Comparison of ENCODE assay signal across 8 cellular contexts in the genomic region with DNA sequence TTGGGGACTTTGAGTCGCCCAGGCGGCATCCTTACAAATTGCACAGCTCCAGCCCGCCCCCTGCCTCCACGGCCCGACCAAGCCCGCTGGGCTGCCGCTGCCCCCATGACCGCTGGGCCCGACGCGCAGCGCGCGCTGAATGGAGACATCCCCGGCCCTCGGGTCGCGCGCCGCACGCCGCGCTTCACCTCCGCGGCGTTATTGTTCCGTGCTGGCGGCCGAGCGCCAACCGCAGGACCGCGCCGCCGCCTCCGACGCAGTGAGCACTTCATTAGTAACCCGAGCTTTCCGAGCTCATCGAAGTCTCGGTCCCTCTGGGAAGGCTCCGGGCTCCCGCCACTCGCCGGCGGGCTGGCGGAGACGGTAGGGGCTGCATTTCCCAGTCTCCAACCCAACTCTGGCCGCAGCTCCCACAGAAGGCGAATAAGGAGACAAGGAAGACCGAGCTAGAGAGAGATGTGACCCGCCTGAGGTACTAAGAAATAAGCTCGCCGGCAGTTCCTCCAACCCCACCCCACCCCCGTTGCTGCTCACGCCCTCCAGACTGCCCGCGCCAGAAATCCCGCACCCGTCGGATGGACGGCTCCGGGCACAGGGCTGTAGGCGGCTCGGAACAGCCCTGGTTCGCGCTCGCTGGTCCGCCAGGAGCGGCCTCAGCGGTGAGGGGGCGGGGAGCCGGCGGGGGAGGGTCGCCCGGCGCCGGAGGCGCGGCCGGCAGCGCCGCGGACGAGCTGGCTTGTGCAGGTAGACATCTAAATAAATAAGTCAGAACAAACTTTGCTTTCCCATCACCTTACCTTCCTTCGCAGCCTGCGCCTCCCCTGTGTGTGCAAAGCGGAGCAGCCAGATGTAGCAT. TPM values are rescaled to one million over a fixed set of nuclear protein-coding genes. Genes with fewer than 3 reads are reported as not detected.
DNase-seq lines count a peak whose midpoint lies in the region; TF ChIP-seq lines count a peak whose summit lies in the region.

No MANE protein-coding gene starts in this region.

- H3K36me3 Mint-ChIP-seq in T-helper 1 cell treated with Interleukin-12 subunit alpha and Interleukin-12 subunit beta and Interleukin-4 antibody, amounts not matched to agents 30 μg/mL and 1 μg/mL, for 36 hours (ENCODE audit: low read depth): no peaks in the 10 kb centered on the region

- no peaks in the 10 kb centered on the region for H3K9me3 Mint-ChIP-seq in T-helper 1 cell treated with Interleukin-12 subunit alpha and Interleukin-12 subunit beta and Interleukin-4 antibody, amounts not matched to agents 30 μg/mL and 1 μg/mL, for 36 hours

- intact Hi-C loops in prostate gland (cut with DNase I): loop anchor here (5.0 to 10.0 kb wide), 2 partner anchors 224 to 1296 kb away; no protein-coding TSS in a partner anchor

- TF ChIP-seq POLR2A in prostate gland (IDR thresholded peaks at IDR 0.05): no peak

- H3K4me1 Mint-ChIP-seq in T-helper 1 cell treated with Interleukin-12 subunit alpha and Interleukin-12 subunit beta and Interleukin-4 antibody, amounts not matched to agents 30 μg/mL and 1 μg/mL, for 36 hours (ENCODE audit: low read depth): peaks cover 14% of the 10 kb centered on the region

- H3K4me1 ChIP-seq in iPS DF 6.9 (ENCODE audit: control insufficient read depth, insufficient read depth, low read length) (peaks cover 2% of the 10 kb centered on the region), prostate gland (replicated peaks) (no peaks in the 10 kb centered on the region)

- peaks cover 55% of the 10 kb centered on the region for H3K27me3 Mint-ChIP-seq in T-helper 1 cell treated with Interleukin-12 subunit alpha and Interleukin-12 subunit beta and Interleukin-4 antibody, amounts not matched to agents 30 μg/mL and 1 μg/mL, for 36 hours (ENCODE audit: low read depth)

- H3K9me3 ChIP-seq in iPS DF 6.9 (ENCODE audit: control insufficient read depth, insufficient read depth, low read length) (no peaks in the 10 kb centered on the region), prostate gland (no peaks in the 10 kb centered on the region)

- no peak overlapping the region for H3K27ac ChIP-seq in iPS DF 6.9 (ENCODE audit: low read length)
- H3K27ac ChIP-seq in prostate gland: peak overlapping the region; percentile 56 to 72

- peaks cover 10% of the 10 kb centered on the region for H3K27me3 ChIP-seq in iPS DF 6.9 (ENCODE audit: control insufficient read depth, insufficient read depth, low read length)
- H3K27me3 ChIP-seq in prostate gland (replicated peaks; ENCODE audit: insufficient read depth): no peaks in the 10 kb centered on the region

- H3K27ac Mint-ChIP-seq in T-helper 1 cell treated with Interleukin-12 subunit alpha and Interleukin-12 subunit beta and Interleukin-4 antibody, amounts not matched to agents 30 μg/mL and 1 μg/mL, for 36 hours: no peak overlapping the region

- no peak for TF ChIP-seq CTCF in prostate gland (IDR thresholded peaks at IDR 0.05)

- peak overlapping the region; percentile 81 for H3K4me3 Mint-ChIP-seq in T-helper 1 cell treated with Interleukin-12 subunit alpha and Interleukin-12 subunit beta and Interleukin-4 antibody, amounts not matched to agents 30 μg/mL and 1 μg/mL, for 36 hours

- WGBS in iPS DF 6.9 (ENCODE audit: insufficient coverage, insufficient read length): no CpG with 5 or more reads among the region's 88 CpGs
- 1% methylated on average over 88 of the region's 88 CpGs for WGBS in prostate gland

- H3K36me3 ChIP-seq in iPS DF 6.9 (ENCODE audit: control insufficient read depth, insufficient read depth, low read length) (no peaks in the 10 kb centered on the region), prostate gland (no peaks in the 10 kb centered on the region)

- H3K4me3 ChIP-seq in iPS DF 6.9 (ENCODE audit: low read length) (peak overlapping the region; percentile 78; the same call in 1 of the 2 replicates), prostate gland (peak overlapping the region; percentile 50 to 52)

- DNase-seq in T-helper 1 cell: no peak
- DNase-seq in NCI-H146 (lab: John Stamatoyannopoulos, UW): peak; percentile 73
- peak in 33 of 56 donors; percentile 4 to 71 (median 30) for DNase-seq in amygdala (lab: John Stamatoyannopoulos, UW)
- no peak for DNase-seq in iPS DF 6.9 (ENCODE audit: low read depth, low spot score)
- peak; percentile 40 for DNase-seq in prostate gland (ENCODE audit: low spot score)
- no peak for DNase-seq in stimulated activated naive CD4-positive, alpha-beta T cell treated with Interleukin-2 at 50 U/mL for 16 hours (lab: John Stamatoyannopoulos, UW)
- DNase-seq in LoVo (ENCODE audit: low spot score): no peak

RNA-seq across cellular contexts. Expression of a gene that starts 0.7 kb away (rescaled TPM):
- 1 to 10 TPM; 5.9 to 8.7 TPM for total RNA-seq in prostate gland

Comparison
In these comparisons a context has a peak if more than half of its experiments do, and no peak if none do; other contexts are left out.
1. DNase-seq: peak in NCI-H146 (single experiment), amygdala (33 of 56) and prostate gland (single experiment); none in T-helper 1 cell (0 of 5), iPS DF 6.9 (single experiment), stimulated activated naive CD4-positive, alpha-beta T cell treated with Interleukin-2 at 50 U/mL for 16 hours (single experiment) and LoVo (single experiment).